In the genomic region with DNA sequence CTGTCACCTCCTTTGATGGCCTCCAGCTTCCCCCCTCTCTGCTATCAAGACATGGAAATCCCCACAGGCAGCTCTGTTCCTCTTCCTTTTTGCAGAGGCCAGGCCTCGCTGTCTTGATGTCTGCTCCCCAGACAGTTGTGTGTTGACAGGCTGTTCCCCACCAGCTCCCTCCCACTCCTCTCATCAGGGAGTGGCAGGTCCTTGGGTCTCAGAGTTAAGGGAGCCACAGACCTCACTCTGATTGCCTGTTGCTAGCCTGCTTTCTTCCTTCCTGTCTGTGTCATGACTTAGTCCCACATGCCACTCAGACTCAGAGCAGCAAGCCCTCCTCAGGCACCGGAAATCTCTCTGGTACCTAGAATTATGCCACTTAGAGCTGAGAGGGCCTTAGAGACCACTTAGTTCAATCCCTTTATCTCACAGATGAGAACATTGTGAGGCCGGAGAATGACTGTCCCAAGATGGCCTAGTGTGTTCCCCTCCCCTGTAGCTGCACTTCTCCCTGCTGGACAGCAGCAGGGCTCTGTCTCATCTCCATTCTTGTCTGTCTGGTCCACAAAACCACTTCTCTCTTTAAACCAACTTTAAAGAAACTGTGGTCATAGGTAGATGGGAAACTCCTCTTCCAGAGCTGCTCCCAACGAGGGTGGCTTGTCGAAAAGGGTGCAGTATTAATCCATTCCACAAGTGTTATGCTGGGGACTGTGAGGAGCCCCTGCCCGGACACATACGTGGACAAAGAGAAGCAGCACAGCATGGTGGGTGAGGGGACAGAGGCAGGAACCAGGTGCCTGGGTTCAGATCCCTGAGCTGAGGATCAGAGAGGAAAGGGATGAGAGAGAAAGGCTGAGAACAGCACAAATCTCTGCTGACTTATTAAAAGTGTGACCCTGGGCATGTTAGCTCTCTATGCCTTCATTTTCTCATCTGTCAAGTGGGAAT, we compare ENCODE assay signal across 1 cellular context.
TF ChIP-seq lines count a peak whose summit lies in the region.

No MANE protein-coding gene starts in this region.

TF ChIP-seq in GM12878, 131 proteins besides CTCF, POLR2A, EP300 and RAD21 (continued from another document and continues in another):
- TF ChIP-seq, protein P1, sequence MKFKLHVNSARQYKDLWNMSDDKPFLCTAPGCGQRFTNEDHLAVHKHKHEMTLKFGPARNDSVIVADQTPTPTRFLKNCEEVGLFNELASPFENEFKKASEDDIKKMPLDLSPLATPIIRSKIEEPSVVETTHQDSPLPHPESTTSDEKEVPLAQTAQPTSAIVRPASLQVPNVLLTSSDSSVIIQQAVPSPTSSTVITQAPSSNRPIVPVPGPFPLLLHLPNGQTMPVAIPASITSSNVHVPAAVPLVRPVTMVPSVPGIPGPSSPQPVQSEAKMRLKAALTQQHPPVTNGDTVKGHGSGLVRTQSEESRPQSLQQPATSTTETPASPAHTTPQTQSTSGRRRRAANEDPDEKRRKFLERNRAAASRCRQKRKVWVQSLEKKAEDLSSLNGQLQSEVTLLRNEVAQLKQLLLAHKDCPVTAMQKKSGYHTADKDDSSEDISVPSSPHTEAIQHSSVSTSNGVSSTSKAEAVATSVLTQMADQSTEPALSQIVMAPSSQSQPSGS (IDR thresholded peaks at IDR 0.05; ENCODE audit: low read length): peak; percentile 23; the same call in 1 of the 2 replicates
- TF ChIP-seq EGR1 (IDR thresholded peaks at IDR 0.05; ENCODE audit: borderline replicate concordance in 1 of 2, low read depth in 2 of 2, low read length in 2 of 2): 0 out of 3 replicates have a peak, but pooled peaks of 1 of the 2 experiments have one; percentile 42
- TF ChIP-seq MTA3 (IDR thresholded peaks at IDR 0.05; ENCODE audit: borderline replicate concordance, low read length): no peak
- TF ChIP-seq SIN3A (IDR thresholded peaks at IDR 0.05; ENCODE audit: low read depth, low read length): no peak
- TF ChIP-seq POU2F2 (IDR thresholded peaks at IDR 0.05; ENCODE audit: borderline replicate concordance, low read depth, low read length): no peak
- peak; percentile 48 for TF ChIP-seq CHD2 (IDR thresholded peaks at IDR 0.05; ENCODE audit: borderline replicate concordance, low read depth, low read length)
- no peak for TF ChIP-seq CUX1 (IDR thresholded peaks at IDR 0.05; ENCODE audit: insufficient replicate concordance, low read depth, low read length)
- TF ChIP-seq MTA2 (IDR thresholded peaks at IDR 0.05; ENCODE audit: low read depth): 0 out of 2 replicates have a peak, but pooled peaks have one; percentile 24
- TF ChIP-seq TBL1XR1 (IDR thresholded peaks at IDR 0.05; ENCODE audit: low read depth, low read length): no peak
- no peak for TF ChIP-seq SREBF1 (IDR thresholded peaks at IDR 0.05; ENCODE audit: low read length)
- no peak for TF ChIP-seq USF1 (IDR thresholded peaks at IDR 0.05; ENCODE audit: borderline replicate concordance, extremely low read length, insufficient read depth, low read depth, low read length)
- TF ChIP-seq SMARCA5 (IDR thresholded peaks at IDR 0.05): 0 out of 2 replicates have a peak, but pooled peaks have one; percentile 33
- 0 out of 2 replicates have a peak, but pooled peaks have one; percentile 18 for TF ChIP-seq BCL11A (IDR thresholded peaks at IDR 0.05; ENCODE audit: low read depth, low read length)
- no peak for TF ChIP-seq KAT2A (conservative IDR thresholded peaks at IDR 0.05; ENCODE audit: control insufficient read depth, low read depth, low read length)
- TF ChIP-seq ZNF217 (IDR thresholded peaks at IDR 0.05): no peak
- no peak for TF ChIP-seq PAX8 (IDR thresholded peaks at IDR 0.05)
- no peak for TF ChIP-seq GABPA (IDR thresholded peaks at IDR 0.05; ENCODE audit: low read depth)
- TF ChIP-seq ZBED1 (IDR thresholded peaks at IDR 0.05; ENCODE audit: borderline replicate concordance): peak; percentile 76; the same call in 1 of the 2 replicates
- no peak for TF ChIP-seq CREM (IDR thresholded peaks at IDR 0.05; ENCODE audit: low read depth)
- TF ChIP-seq STAT3 (IDR thresholded peaks at IDR 0.05; ENCODE audit: low read depth, low read length): no peak
- TF ChIP-seq MEF2A (IDR thresholded peaks at IDR 0.05; ENCODE audit: insufficient read depth, low read depth, low read length): no peak
- TF ChIP-seq CREB1 (IDR thresholded peaks at IDR 0.05; ENCODE audit: low read depth): 0 out of 2 replicates have a peak, but pooled peaks have one; percentile 36
- no peak for TF ChIP-seq CBX5 (IDR thresholded peaks at IDR 0.05; ENCODE audit: low read depth)
- TF ChIP-seq RUNX3 (IDR thresholded peaks at IDR 0.05; ENCODE audit: low read length): peak; percentile 36; the same call in 1 of the 2 replicates
- no peak for TF ChIP-seq SREBF2 (IDR thresholded peaks at IDR 0.05; ENCODE audit: low read length)
- TF ChIP-seq, protein P2, sequence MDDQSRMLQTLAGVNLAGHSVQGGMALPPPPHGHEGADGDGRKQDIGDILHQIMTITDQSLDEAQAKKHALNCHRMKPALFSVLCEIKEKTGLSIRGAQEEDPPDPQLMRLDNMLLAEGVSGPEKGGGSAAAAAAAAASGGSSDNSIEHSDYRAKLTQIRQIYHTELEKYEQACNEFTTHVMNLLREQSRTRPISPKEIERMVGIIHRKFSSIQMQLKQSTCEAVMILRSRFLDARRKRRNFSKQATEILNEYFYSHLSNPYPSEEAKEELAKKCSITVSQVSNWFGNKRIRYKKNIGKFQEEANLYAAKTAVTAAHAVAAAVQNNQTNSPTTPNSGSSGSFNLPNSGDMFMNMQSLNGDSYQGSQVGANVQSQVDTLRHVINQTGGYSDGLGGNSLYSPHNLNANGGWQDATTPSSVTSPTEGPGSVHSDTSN (IDR thresholded peaks at IDR 0.05; ENCODE audit: insufficient replicate concordance, low read depth, low read length): peak; percentile 61
- TF ChIP-seq CEBPB (IDR thresholded peaks at IDR 0.05; ENCODE audit: borderline replicate concordance in 1 of 2, low read depth in 2 of 2, low read length in 2 of 2): no peak
- TF ChIP-seq MLLT1 (IDR thresholded peaks at IDR 0.05): no peak
- TF ChIP-seq TARDBP (IDR thresholded peaks at IDR 0.05; ENCODE audit: borderline replicate concordance): no peak
- TF ChIP-seq BRCA1 (IDR thresholded peaks at IDR 0.05; ENCODE audit: low read depth, low read length): no peak
- no peak for TF ChIP-seq ZNF592 (IDR thresholded peaks at IDR 0.05)
- peak; percentile 23; the same call in 1 of the 2 replicates for TF ChIP-seq CBFB (IDR thresholded peaks at IDR 0.05; ENCODE audit: low read depth)
- TF ChIP-seq STAT1 (conservative IDR thresholded peaks at IDR 0.05): no peak
- TF ChIP-seq SMAD1 (IDR thresholded peaks at IDR 0.05; ENCODE audit: low read depth, partially characterized antibody): no peak
- TF ChIP-seq NR2C2 (IDR thresholded peaks at IDR 0.05; ENCODE audit: borderline replicate concordance, control insufficient read depth, insufficient read length, low read depth): no peak
- TF ChIP-seq EED (IDR thresholded peaks at IDR 0.05; ENCODE audit: low read depth): peak; percentile 78
- TF ChIP-seq EZH2 (IDR thresholded peaks at IDR 0.05; ENCODE audit: borderline replicate concordance, control insufficient read depth, low read depth, low read length): no peak
- no peak for TF ChIP-seq RB1 (IDR thresholded peaks at IDR 0.05; ENCODE audit: borderline replicate concordance)
- no peak for TF ChIP-seq E2F4 (IDR thresholded peaks at IDR 0.05; ENCODE audit: low read depth, low read length)
- TF ChIP-seq FOXM1 (IDR thresholded peaks at IDR 0.05; ENCODE audit: low read depth, low read length): no peak
- peak; percentile 69; the same call in 1 of the 2 replicates for TF ChIP-seq HDGF (IDR thresholded peaks at IDR 0.05)
- TF ChIP-seq ZNF274 (IDR thresholded peaks at IDR 0.05; ENCODE audit: insufficient read depth, insufficient read length): no peak
- TF ChIP-seq ZNF207 (IDR thresholded peaks at IDR 0.05; ENCODE audit: borderline replicate concordance): no peak
- no peak for TF ChIP-seq ATF3 (IDR thresholded peaks at IDR 0.05; ENCODE audit: borderline replicate concordance, extremely low read depth, low read depth, low read length)
- no peak for TF ChIP-seq IRF4 (IDR thresholded peaks at IDR 0.05; ENCODE audit: low read depth, low read length)
- no peak for TF ChIP-seq NRF1 (conservative IDR thresholded peaks at IDR 0.05; ENCODE audit: low read depth, low read length)
